In genomic region chr18:48551100-48551499, GRCh38 we compare ENCODE assay signal across 17 cellular contexts. TPM values are rescaled to one million over a fixed set of nuclear protein-coding genes. Genes with fewer than 3 reads are reported as not detected.
DNase-seq lines count a peak whose midpoint lies in the region; ATAC-seq and TF ChIP-seq lines count a peak whose summit lies in the region.
"Had no signal": no experiment of that assay in that cellular context is flagged by ENCODE, and none has a peak within 500 bp of the region (broad histone marks: within the 10 kb centered on the region; RNA-seq: fewer than 3 reads in every experiment).

No MANE protein-coding gene starts in this region.

- H4K20me1 ChIP-seq in GM23248 (ENCODE audit: insufficient read depth) = no peaks in the 10 kb centered on the region

- in situ Hi-C loops in GM23248 (cut with MboI) = no loop called here

- CTCF ChIA-PET in HEK293 (lab: Yijun Ruan, JAX) = no interaction called here

- H3K4me3 ChIP-seq in GM23248 (no peak overlapping the region), HEK293 (ENCODE audit: low read depth, low read length) (no peak overlapping the region)
- H3K4me3 ChIP-seq: GM23338 had no signal

- no peaks in the 10 kb centered on the region for H3K27me3 Mint-ChIP-seq in osteocyte (ENCODE audit: unreplicated experiment)

- H3K27ac ChIP-seq in GM23248 = 0 out of 2 replicates have a peak overlapping the region, but pooled peaks have one; percentile 99
- no peak overlapping the region for H3K27ac ChIP-seq in HEK293 (ENCODE audit: extremely low read depth, low read depth, low read length)

- H3K27me3 ChIP-seq in GM23248 (replicated peaks; ENCODE audit: insufficient read depth) = no peaks in the 10 kb centered on the region
- H3K27me3 ChIP-seq: BE2C had no signal

- no peak overlapping the region for H2AFZ ChIP-seq in GM23248
- H2AFZ ChIP-seq: GM23338 had no signal

- TF ChIP-seq CTCF in HEK293 (tag by site-specific recombination; IDR thresholded peaks at IDR 0.05) (no peak), osteocyte (IDR thresholded peaks at IDR 0.05) (no peak)

- peaks cover 97% of the 10 kb centered on the region for H3K79me2 ChIP-seq in GM23248 (ENCODE audit: insufficient read depth)

- H3K36me3 Mint-ChIP-seq in osteocyte (ENCODE audit: unreplicated experiment) = peaks cover 28% of the 10 kb centered on the region
- H3K36me3 Mint-ChIP-seq: CD4-positive, CD25-positive, alpha-beta regulatory T cell; CD8-positive, alpha-beta memory T cell had no signal

- no peak overlapping the region for H3K4me3 Mint-ChIP-seq in osteocyte (ENCODE audit: unreplicated experiment)
- H3K4me3 Mint-ChIP-seq: CD4-positive, CD25-positive, alpha-beta regulatory T cell; CD8-positive, alpha-beta memory T cell; GM23338 had no signal

- H3K4me1 ChIP-seq in GM23248 (ENCODE audit: insufficient read depth) (peaks cover 37% of the 10 kb centered on the region), HEK293 (ENCODE audit: control insufficient read depth, insufficient read depth, low read length) (peaks cover 10% of the 10 kb centered on the region)

- intact Hi-C loops in sciatic nerve (cut with DNase I) = no loop called here

- H3K9me3 ChIP-seq in GM23248 (ENCODE audit: low read depth) (no peaks in the 10 kb centered on the region), HEK293 (ENCODE audit: control insufficient read depth, insufficient read depth, low read depth, low read length) (no peaks in the 10 kb centered on the region)
- H3K9me3 ChIP-seq: BE2C had no signal

- WGBS in GM23248 (ENCODE audit: low coverage in 1 of 2, low lambda C conversion rate in 2 of 2, missing lambda C conversion rate in 2 of 2), 2 experiments = 82 to 86% methylated on average over 2 of the region's 2 CpGs

- no peak overlapping the region for H3K27ac Mint-ChIP-seq in osteocyte (ENCODE audit: unreplicated experiment)
- H3K27ac Mint-ChIP-seq: CD4-positive, CD25-positive, alpha-beta regulatory T cell; CD8-positive, alpha-beta memory T cell; GM23338 had no signal

- peaks cover 34% of the 10 kb centered on the region for H3F3A ChIP-seq in GM23248 (ENCODE audit: insufficient read depth)

- no peak overlapping the region for H3K9ac ChIP-seq in GM23248

- DNase-seq in GM23248 = no peak
- peak; percentile 28 for DNase-seq in islet precursor cell
- DNase-seq in sciatic nerve (ENCODE audit: low spot score) = peak; percentile 15
- DNase-seq in HT-29 (ENCODE audit: low spot score) = no peak
- DNase-seq in GOT3 (lab: John Stamatoyannopoulos, UW) = no peak
- no peak for DNase-seq in SHP77 treated with DMSO at 0.1 percent for 48 hours (lab: John Stamatoyannopoulos, UW)
- DNase-seq in osteocyte (ENCODE audit: extremely low spot score, unreplicated experiment) = no peak
- DNase-seq: ACHN; BE2C; C1 segment of cervical spinal cord; CD4-positive, CD25-positive, alpha-beta regulatory T cell; CD8-positive, alpha-beta memory T cell; COR-L47; H7 had no signal

- H3K4me1 Mint-ChIP-seq in osteocyte (ENCODE audit: unreplicated experiment) = peaks cover 78% of the 10 kb centered on the region
- H3K4me1 Mint-ChIP-seq: CD4-positive, CD25-positive, alpha-beta regulatory T cell; CD8-positive, alpha-beta memory T cell had no signal

- H3K9me3 Mint-ChIP-seq in osteocyte (ENCODE audit: unreplicated experiment) = no peaks in the 10 kb centered on the region
- H3K9me3 Mint-ChIP-seq: GM23338 had no signal

- POLR2A ChIA-PET in HEK293 (lab: Yijun Ruan, JAX) = no interaction called here

- no peak for ATAC-seq in sciatic nerve
- ATAC-seq: GM23338, HCT116 had no signal

- H3K9me2 ChIP-seq in GM23248 (ENCODE audit: insufficient read depth) = no peaks in the 10 kb centered on the region

- no peak overlapping the region for H3K4me2 ChIP-seq in GM23248 (ENCODE audit: unreplicated experiment)
- H3K4me2 ChIP-seq: GM23338 had no signal

- H3K36me3 ChIP-seq in GM23248 (ENCODE audit: low read depth) (0 out of 2 replicates have a peak, but pooled peaks cover 5% of the 10 kb centered on the region), HEK293 (ENCODE audit: control insufficient read depth in 2 of 2, insufficient read depth in 1 of 2, low read length in 2 of 2) (no peaks in the 10 kb centered on the region)
- H3K36me3 ChIP-seq: BE2C had no signal

TF ChIP-seq in HEK293, 187 proteins besides CTCF, POLR2A, EP300 and RAD21:
- TF ChIP-seq ZNF548 (tag by site-specific recombination; IDR thresholded peaks at IDR 0.05) = peak; percentile 85
- TF ChIP-seq ZNF449 (tag by site-specific recombination; IDR thresholded peaks at IDR 0.05) = no peak
- TF ChIP-seq ZNF670 (tag by site-specific recombination; IDR thresholded peaks at IDR 0.05; ENCODE audit: low read depth) = no peak

RNA-seq across cellular contexts. Expression of gene CTIF, which starts 12.3 kb away (rescaled TPM):
- 46.8 and 49.2 TPM in 2 replicates for total RNA-seq in GM23248 (2014; rRNA removed; shearing (Covaris generic))
- 19.6 and 21.5 TPM in 2 replicates for polyA plus RNA-seq in GM23248 (2016; fragmentation: Nextera tagmentation; extraction: Ambion mirVana)
- 81.9 TPM for total RNA-seq in sciatic nerve
- total RNA-seq in HT-29 (2014; rRNA removed; shearing (Covaris generic)) = 8.3 and 10.4 TPM in 2 replicates
- total RNA-seq in osteocyte = 169 and 172 TPM in 2 replicates

Comparison
In these comparisons a context has a peak if more than half of its experiments do, and no peak if none do; other contexts are left out.
1. DNase-seq: peak in islet precursor cell (single experiment) and sciatic nerve (single experiment); none in GM23248 (single experiment), HT-29 (single experiment), GOT3 (single experiment), SHP77 treated with DMSO at 0.1 percent for 48 hours (single experiment) and osteocyte (single experiment).